In the genomic region with DNA sequence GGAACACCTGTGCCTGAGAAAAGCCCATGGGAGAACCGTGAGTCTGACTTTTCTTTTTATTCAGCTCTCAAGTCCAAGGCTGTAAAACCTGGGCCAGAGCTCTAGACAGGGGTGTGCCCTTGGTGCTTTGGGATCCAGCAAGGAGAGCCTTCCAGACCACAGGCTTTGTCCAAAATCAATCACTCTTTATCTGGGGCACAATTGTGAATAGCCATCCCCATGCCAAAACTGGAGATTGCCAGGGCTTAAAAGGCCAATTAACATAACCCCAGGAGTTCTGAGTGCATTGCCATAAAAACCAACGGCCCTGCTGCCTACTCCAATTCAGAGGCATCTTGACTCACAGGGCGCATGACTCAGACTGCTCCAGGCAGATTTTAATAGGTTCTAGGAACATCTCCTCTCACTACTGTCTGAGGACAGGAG, we compare ENCODE assay signal across 10 cellular contexts.
DNase-seq lines count a peak whose midpoint lies in the region; FAIRE-seq and TF ChIP-seq lines count a peak whose summit lies in the region.
"Had no signal": no experiment of that assay in that cellular context is flagged by ENCODE, and none has a peak within 500 bp of the region (broad histone marks: within the 10 kb centered on the region; RNA-seq: fewer than 3 reads in every experiment).

No MANE protein-coding gene starts in this region.

- in situ Hi-C loops in HAP-1 (cut with MboI; ENCODE audit: low sequenced_read_pairs) = no loop called here

- H3K36me3 Mint-ChIP-seq in endodermal cell (ENCODE audit: low read depth) = no peaks in the 10 kb centered on the region

- H3K4me3 ChIP-seq in endodermal cell (ENCODE audit: low read length) (no peak overlapping the region), HAP-1 (no peak overlapping the region)
- H3K4me3 ChIP-seq: skin epidermis had no signal

- H3K27ac Mint-ChIP-seq in endodermal cell = no peak overlapping the region

- TF ChIP-seq CTCF in endodermal cell (conservative IDR thresholded peaks at IDR 0.05) = no peak

- FAIRE-seq in H54 (lab: Jason Lieb, UNC) = peak; percentile 75

- DNase-seq in H54 (ENCODE audit: insufficient read length, low spot score) = peak; percentile 54
- peak; percentile 83 for DNase-seq in NCI-H226
- peak; percentile 64 for DNase-seq in endodermal cell
- peak; percentile 52 for DNase-seq in putamen (ENCODE audit: low spot score)
- no peak for DNase-seq in activated CD8-positive, alpha-beta memory T cell treated with anti-CD3 and anti-CD28 coated beads for 24 hours
- no peak for DNase-seq in HAP-1 (ENCODE audit: low spot score in 2 of 2)
- no peak for DNase-seq in RPMI8226
- no peak for DNase-seq in NCI-H526 treated with DMSO at 0.1 percent for 48 hours (lab: John Stamatoyannopoulos, UW)
- DNase-seq: activated T-cell treated with anti-CD3 and anti-CD28 coated beads, Interleukin-2, amount 50 U/mL, for 4 hours had no signal

- H3K4me1 ChIP-seq in endodermal cell (ENCODE audit: control insufficient read depth, insufficient read depth, low read length) (no peaks in the 10 kb centered on the region), HAP-1 (no peaks in the 10 kb centered on the region)

- WGBS in endodermal cell (ENCODE audit: insufficient coverage in 1 of 2, insufficient read length in 1 of 2), 2 experiments = 75 to 88% methylated on average over 2 to 3 of the region's 3 CpGs

- H3K9me3 ChIP-seq in endodermal cell (ENCODE audit: control insufficient read depth, low read length) (no peaks in the 10 kb centered on the region), HAP-1 (no peaks in the 10 kb centered on the region)

- H3K9me3 Mint-ChIP-seq in endodermal cell = no peaks in the 10 kb centered on the region
- H3K9me3 Mint-ChIP-seq: activated T-cell treated with anti-CD3 and anti-CD28 coated beads, Interleukin-2, amount 50 U/mL, for 4 hours had no signal

- H3K27ac ChIP-seq in endodermal cell (ENCODE audit: low read depth, low read length) = no peak overlapping the region

- H3K36me3 ChIP-seq in endodermal cell (ENCODE audit: control insufficient read depth, insufficient read depth, low read length) = no peaks in the 10 kb centered on the region
- H3K36me3 ChIP-seq in HAP-1 (replicated peaks) = no peaks in the 10 kb centered on the region

- no peak for TF ChIP-seq POLR2A in H54 (IDR thresholded peaks at IDR 0.05; ENCODE audit: low read depth, low read length)

- no peak overlapping the region for H3K4me3 Mint-ChIP-seq in endodermal cell
- H3K4me3 Mint-ChIP-seq: activated T-cell treated with anti-CD3 and anti-CD28 coated beads, Interleukin-2, amount 50 U/mL, for 4 hours had no signal

- H3K27me3 Mint-ChIP-seq in endodermal cell (ENCODE audit: insufficient read depth) = no peaks in the 10 kb centered on the region

- no peak overlapping the region for H3K9ac ChIP-seq in endodermal cell (ENCODE audit: extremely low read depth, low read length, poor library complexity, severe bottlenecking)

- H3K4me1 Mint-ChIP-seq in endodermal cell = peaks cover 5% of the 10 kb centered on the region

- H3K27me3 ChIP-seq in endodermal cell (ENCODE audit: control insufficient read depth, insufficient read depth, low read length, poor library complexity, severe bottlenecking) (no peaks in the 10 kb centered on the region), HAP-1 (ENCODE audit: low read depth) (no peaks in the 10 kb centered on the region)

Comparison
In these comparisons a context has a peak if more than half of its experiments do, and no peak if none do; other contexts are left out.
1. DNase-seq: peak in H54 (single experiment), NCI-H226 (single experiment), endodermal cell (single experiment) and putamen (single experiment); none in activated CD8-positive, alpha-beta memory T cell treated with anti-CD3 and anti-CD28 coated beads for 24 hours (single experiment), HAP-1 (0 of 2), RPMI8226 (single experiment) and NCI-H526 treated with DMSO at 0.1 percent for 48 hours (single experiment).